8 cellular contexts compared by ENCODE assay signal in the genomic region with DNA sequence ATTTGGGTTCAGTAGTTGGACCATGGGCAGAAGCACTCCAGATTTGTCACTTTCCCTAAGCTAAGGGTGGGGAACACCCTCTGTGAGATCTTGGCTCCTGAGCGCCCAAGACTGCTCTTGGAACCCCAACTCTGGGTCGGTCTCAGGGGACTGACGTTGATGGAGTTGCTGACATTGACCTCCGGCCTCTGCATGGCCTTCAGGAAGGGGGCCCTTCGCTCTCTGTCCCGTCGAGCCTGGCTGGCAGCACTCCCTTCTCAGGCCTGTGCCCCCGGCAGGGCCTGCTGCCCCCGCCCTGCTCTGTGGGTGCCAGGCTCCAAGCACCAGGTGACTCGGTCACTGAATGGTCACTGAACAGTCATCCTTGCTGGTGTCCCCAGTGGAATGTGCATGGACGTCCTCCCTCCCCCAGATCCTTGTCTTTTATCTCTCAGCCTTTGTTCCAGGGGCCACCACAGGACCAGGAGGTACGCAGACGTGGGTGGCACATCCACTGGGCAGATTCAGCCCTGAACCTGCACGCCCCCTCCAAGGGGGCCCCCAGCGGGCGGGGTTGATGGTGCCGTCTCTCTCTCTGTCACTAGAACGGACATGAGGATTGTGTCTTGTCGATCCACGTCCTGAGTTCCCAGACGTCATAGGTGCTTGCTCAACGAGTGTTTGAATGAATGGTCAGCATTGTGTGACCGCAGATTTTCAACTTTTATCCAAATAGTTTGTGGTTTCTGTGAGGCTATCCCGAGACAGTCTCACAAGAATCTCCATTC.
DNase-seq lines count a peak whose midpoint lies in the region; ATAC-seq, FAIRE-seq and TF ChIP-seq lines count a peak whose summit lies in the region.

No MANE protein-coding gene starts in this region.

- H2BK15ac ChIP-seq in mesendoderm (replicated peaks; ENCODE audit: low read depth): no peak overlapping the region

- CTCF ChIA-PET in activated naive CD4-positive, alpha-beta T cell treated with anti-CD3 and anti-CD28 coated beads, Interleukin-2, amount 10 ng/mL, durations not matched to agents 7 days and 5 days (lab: Charles Lee): interaction anchor here (1.0 to 3.9 kb wide), 3 partner anchors 12 to 40 kb away, joined by 3 to 21 read pairs (median 7); no protein-coding TSS in a partner anchor
- CTCF ChIA-PET in GM12878 (lab: Yijun Ruan, JAX): interaction anchor here (1.3 to 6.4 kb wide), 5 partner anchors 8 to 26 kb away, joined by 4 to 53 read pairs (median 10); no protein-coding TSS in a partner anchor

- H4K8ac ChIP-seq in mesendoderm (ENCODE audit: low read depth, low read length): no peak overlapping the region

- H3K23ac ChIP-seq in mesendoderm (ENCODE audit: low read length): no peak overlapping the region

- H2AK5ac ChIP-seq in mesendoderm (ENCODE audit: low read length): no peak overlapping the region

- RAD21 ChIA-PET in GM12878 (lab: Charles Lee; ENCODE audit: unreplicated experiment): interaction anchor here (1.4 to 6.8 kb wide), 6 partner anchors 10 to 40 kb away, joined by 3 to 102 read pairs (median 8); no protein-coding TSS in a partner anchor

- SMC1A ChIA-PET in GM12878 (lab: Charles Lee; ENCODE audit: uncharacterized antibody, unreplicated experiment): interaction anchor here (0.7 to 5.6 kb wide), 8 partner anchors 11 to 130 kb away, joined by 3 to 46 read pairs (median 16); no protein-coding TSS in a partner anchor

- ATAC-seq in GM12878 (no peak), HG02885 (IDR thresholded peaks at IDR 0.05; ENCODE audit: poor library complexity, unreplicated experiment) (no peak), HG03457 (IDR thresholded peaks at IDR 0.05; ENCODE audit: unreplicated experiment) (no peak)

- TF ChIP-seq EP300 in GM12878 (IDR thresholded peaks at IDR 0.05; ENCODE audit: borderline replicate concordance in 1 of 2, control insufficient read depth in 1 of 2, low read depth in 2 of 2, low read length in 2 of 2): no peak

- intact Hi-C loops in GM12878 (cut with micrococcal nuclease; ENCODE audit: unreplicated experiment): no loop called here

- no peak overlapping the region for H2BK5ac ChIP-seq in mesendoderm (ENCODE audit: low read length)

- no peaks in the 10 kb centered on the region for H3K9me3 ChIP-seq in GM12878 (replicated peaks; ENCODE audit: control insufficient read depth, insufficient read depth, low read length)

- no peak for TF ChIP-seq CTCF in GM12878 (IDR thresholded peaks at IDR 0.05 in 2 of 3, conservative IDR thresholded peaks at IDR 0.05 in 1 of 3; ENCODE audit: control insufficient read depth in 2 of 3, extremely low read depth in 1 of 3, insufficient read depth in 1 of 3, low read depth in 3 of 3, low read length in 3 of 3)
- TF ChIP-seq CTCF in type B pancreatic cell (conservative IDR thresholded peaks at IDR 0.05): no peak

- H2AFZ ChIP-seq in GM12878 (ENCODE audit: control insufficient read depth, low read depth, low read length): no peak overlapping the region

- no peak overlapping the region for H3K4ac ChIP-seq in mesendoderm (ENCODE audit: low read depth, low read length)

- H3K9me3 Mint-ChIP-seq in activated naive CD4-positive, alpha-beta T cell treated with anti-CD3 and anti-CD28 coated beads, Interleukin-2, amount 10 ng/mL, durations not matched to agents 7 days and 5 days: no peaks in the 10 kb centered on the region
- H3K9me3 Mint-ChIP-seq in type B pancreatic cell: no peaks in the 10 kb centered on the region

- 11% methylated on average over 24 of the region's 24 CpGs for WGBS in GM12878 (ENCODE audit: insufficient coverage, insufficient replicate concordance, low lambda C conversion rate, missing lambda C conversion rate)
- WGBS in mesendoderm (ENCODE audit: extremely low coverage, insufficient coverage, low lambda C conversion rate): no CpG with 5 or more reads among the region's 24 CpGs

- no peaks in the 10 kb centered on the region for H3K27me3 Mint-ChIP-seq in activated naive CD4-positive, alpha-beta T cell treated with anti-CD3 and anti-CD28 coated beads, Interleukin-2, amount 10 ng/mL, durations not matched to agents 7 days and 5 days
- no peaks in the 10 kb centered on the region for H3K27me3 Mint-ChIP-seq in type B pancreatic cell

- H3K36me3 ChIP-seq in GM12878 (ENCODE audit: control insufficient read depth in 2 of 2, insufficient read depth in 2 of 2, low read length in 1 of 2) (peaks cover 8% of the 10 kb centered on the region in 2 experiments; a peak in 3 of 4 replicates), mesendoderm (ENCODE audit: control insufficient read depth, insufficient read depth, low read length) (no peaks in the 10 kb centered on the region)

- H3K4me3 ChIP-seq in GM12878 (peak overlapping the region; percentile 94), mesendoderm (ENCODE audit: low read length) (no peak overlapping the region)

- no peak for TF ChIP-seq RAD21 in GM12878 (IDR thresholded peaks at IDR 0.05; ENCODE audit: insufficient read depth, low read depth, low read length)

- H2BK120ac ChIP-seq in mesendoderm (ENCODE audit: low read depth, low read length): no peak overlapping the region

- H4K5ac ChIP-seq in mesendoderm (ENCODE audit: low read length): no peak overlapping the region

- in situ Hi-C loops in GM12878 (cut with MboI): loop anchor here (10.0 to 25.0 kb wide), 2 partner anchors 700 to 1193 kb away; a partner anchor contains a TSS

- FAIRE-seq in GM12878 (lab: Jason Lieb, UNC): no peak

- peak; percentile 50 for DNase-seq in activated naive CD4-positive, alpha-beta T cell treated with anti-CD3 and anti-CD28 coated beads, Interleukin-2, amount 10 ng/mL, durations not matched to agents 7 days and 5 days
- DNase-seq in activated naive CD4-positive, alpha-beta T cell treated with anti-CD3 and anti-CD28 coated beads, Interleukin-2, amount 50 U/mL, for 16 hours: no peak
- DNase-seq in GM12878 (ENCODE audit: low read depth, low spot score) (no peak), mesendoderm (no peak), type B pancreatic cell (ENCODE audit: extremely low spot score, unreplicated experiment) (peak; percentile 68)
- no peak for DNase-seq in stimulated activated naive CD4-positive, alpha-beta T cell treated with Interleukin-2 at 50 U/mL for 16 hours (lab: John Stamatoyannopoulos, UW)

- H3K79me2 ChIP-seq in GM12878 (ENCODE audit: control insufficient read depth, insufficient read depth, low read length) (peaks cover 100% of the 10 kb centered on the region), mesendoderm (ENCODE audit: control insufficient read depth, insufficient read depth, low read length) (peaks cover 77% of the 10 kb centered on the region)

- H4K20me1 ChIP-seq in GM12878 (ENCODE audit: control insufficient read depth, insufficient read depth): no peaks in the 10 kb centered on the region

- H3K27me3 ChIP-seq in GM12878 (replicated peaks in 1 of 2; ENCODE audit: control insufficient read depth in 2 of 2, insufficient read depth in 2 of 2, low read length in 1 of 2) (no peaks in the 10 kb centered on the region), mesendoderm (ENCODE audit: insufficient read depth, low read length, poor library complexity) (no peaks in the 10 kb centered on the region)

- peaks cover 59% of the 10 kb centered on the region for H3K4me1 Mint-ChIP-seq in activated naive CD4-positive, alpha-beta T cell treated with anti-CD3 and anti-CD28 coated beads, Interleukin-2, amount 10 ng/mL, durations not matched to agents 7 days and 5 days
- peaks cover 50% of the 10 kb centered on the region for H3K4me1 Mint-ChIP-seq in type B pancreatic cell (ENCODE audit: unreplicated experiment)

- BruUV-seq in GM12878 (replicated peaks; lab: Mats Ljungman, UMichigan): no TSS peak

- H3K18ac ChIP-seq in mesendoderm (ENCODE audit: low read length): no peak overlapping the region

- peaks cover 33% of the 10 kb centered on the region for H3K79me1 ChIP-seq in mesendoderm (ENCODE audit: low read length)

- POLR2A ChIA-PET in GM12878 (lab: Charles Lee): interaction anchor here (2.2 to 6.4 kb wide), 2 partner anchors 11 to 13 kb away, joined by 7 to 78 read pairs; no protein-coding TSS in a partner anchor

- H3K9ac ChIP-seq in GM12878 (ENCODE audit: control insufficient read depth, insufficient read depth, low read length): peak overlapping the region; percentile 86
- no peak overlapping the region for H3K9ac ChIP-seq in mesendoderm (ENCODE audit: low read length)

- peaks cover 56% of the 10 kb centered on the region for H3K4me1 ChIP-seq in GM12878 (ENCODE audit: control insufficient read depth, insufficient read depth, low read length)
- H3K4me1 ChIP-seq in mesendoderm (ENCODE audit: control insufficient read depth, low read depth, low read length): peaks cover 11% of the 10 kb centered on the region

- peak overlapping the region; percentile 100 for H3K4me3 Mint-ChIP-seq in activated naive CD4-positive, alpha-beta T cell treated with anti-CD3 and anti-CD28 coated beads, Interleukin-2, amount 10 ng/mL, durations not matched to agents 7 days and 5 days
- peak overlapping the region; percentile 61 for H3K4me3 Mint-ChIP-seq in type B pancreatic cell

- H3K56ac ChIP-seq in mesendoderm (ENCODE audit: low read length): no peak overlapping the region

- TF ChIP-seq POLR2A in GM12878 (IDR thresholded peaks at IDR 0.05; ENCODE audit: low read depth, low read length): peak; percentile 48; the same call in 1 of the 2 replicates

- H3K36me3 Mint-ChIP-seq in activated naive CD4-positive, alpha-beta T cell treated with anti-CD3 and anti-CD28 coated beads, Interleukin-2, amount 10 ng/mL, durations not matched to agents 7 days and 5 days: peaks cover 81% of the 10 kb centered on the region
- peaks cover 9% of the 10 kb centered on the region for H3K36me3 Mint-ChIP-seq in type B pancreatic cell

- H3K4me2 ChIP-seq in GM12878 (ENCODE audit: control insufficient read depth, insufficient read depth) (peak overlapping the region; percentile 98), mesendoderm (ENCODE audit: low read length) (no peak overlapping the region)

- H3K27ac ChIP-seq in GM12878 (ENCODE audit: control insufficient read depth, insufficient read depth) (peak overlapping the region; percentile 99), mesendoderm (ENCODE audit: low read depth, low read length) (peak overlapping the region; percentile 46)

- H3K27ac Mint-ChIP-seq in activated naive CD4-positive, alpha-beta T cell treated with anti-CD3 and anti-CD28 coated beads, Interleukin-2, amount 10 ng/mL, durations not matched to agents 7 days and 5 days: peak overlapping the region; percentile 94
- H3K27ac Mint-ChIP-seq in type B pancreatic cell: peak overlapping the region; percentile 72

TF ChIP-seq in GM12878, 131 proteins besides CTCF, POLR2A, EP300 and RAD21 (continues in another document):
- TF ChIP-seq NR2F1 (conservative IDR thresholded peaks at IDR 0.05) (peak; percentile 56), STAT1 (conservative IDR thresholded peaks at IDR 0.05) (no peak), MEF2A (IDR thresholded peaks at IDR 0.05; ENCODE audit: insufficient read depth, low read depth, low read length) (no peak), MTA3 (IDR thresholded peaks at IDR 0.05; ENCODE audit: borderline replicate concordance, low read length) (no peak), ESRRA (IDR thresholded peaks at IDR 0.05; ENCODE audit: low read length) (no peak), POLR2AphosphoS5 (IDR thresholded peaks at IDR 0.05; ENCODE audit: low read length) (no peak)

Comparison
In these comparisons a context has a peak if more than half of its experiments do, and no peak if none do; other contexts are left out.
1. DNase-seq: peak in activated naive CD4-positive, alpha-beta T cell treated with anti-CD3 and anti-CD28 coated beads, Interleukin-2, amount 10 ng/mL, durations not matched to agents 7 days and 5 days (single experiment) and type B pancreatic cell (single experiment); none in activated naive CD4-positive, alpha-beta T cell treated with anti-CD3 and anti-CD28 coated beads, Interleukin-2, amount 50 U/mL, for 16 hours (single experiment), GM12878 (single experiment), mesendoderm (single experiment) and stimulated activated naive CD4-positive, alpha-beta T cell treated with Interleukin-2 at 50 U/mL for 16 hours (single experiment).